Comparison of ENCODE assay signal across 8 cellular contexts in genomic region chr5:32531885-32532520, GRCh38. TPM values are rescaled to one million over a fixed set of nuclear protein-coding genes. Genes with fewer than 3 reads are reported as not detected.
A peak's percentile ranks its signal among the peaks of the same experiment; 100 is the strongest.
DNase-seq lines count a peak whose midpoint lies in the region; ATAC-seq, FAIRE-seq and TF ChIP-seq lines count a peak whose summit lies in the region.

No MANE protein-coding gene starts in this region.

- H3K9me3 ChIP-seq in A673 (ENCODE audit: low read depth, low read length, poor library complexity, severe bottlenecking) (no peaks in the 10 kb centered on the region), HepG2 (ENCODE audit: low read length) (no peaks in the 10 kb centered on the region), transverse colon (no peaks in the 10 kb centered on the region), WERI-Rb-1 (ENCODE audit: severe bottlenecking) (no peaks in the 10 kb centered on the region)

- BruUV-seq in A673 (replicated peaks; lab: Mats Ljungman, UMichigan), result TSS peak; percentile 93
- TSS peak; percentile 90 for BruUV-seq in HepG2 (replicated peaks; lab: Mats Ljungman, UMichigan)

- H3K27me3 ChIP-seq in A673 (replicated peaks; ENCODE audit: insufficient read depth, low read depth, low read length, poor library complexity) (no peaks in the 10 kb centered on the region), HepG2 (ENCODE audit: control insufficient read depth in 1 of 2, insufficient read depth in 2 of 2, low read length in 2 of 2) (no peaks in the 10 kb centered on the region), transverse colon (no peaks in the 10 kb centered on the region), WERI-Rb-1 (ENCODE audit: insufficient read depth, low read depth, severe bottlenecking) (peaks cover 77% of the 10 kb centered on the region)

- ATAC-seq in GM18508 (IDR thresholded peaks at IDR 0.05; ENCODE audit: insufficient read depth, unreplicated experiment) (peak; percentile 30), HG02981 (IDR thresholded peaks at IDR 0.05; ENCODE audit: unreplicated experiment) (peak; percentile 55), HepG2 (peak; percentile 90)

- H3K27ac Mint-ChIP-seq in activated naive CD4-positive, alpha-beta T cell treated with anti-CD3 and anti-CD28 coated beads, Interleukin-2, amount 10 ng/mL, durations not matched to agents 7 days and 5 days, result peak overlapping the region; percentile 90

- no peaks in the 10 kb centered on the region for H3K27me3 Mint-ChIP-seq in activated naive CD4-positive, alpha-beta T cell treated with anti-CD3 and anti-CD28 coated beads, Interleukin-2, amount 10 ng/mL, durations not matched to agents 7 days and 5 days

- no peaks in the 10 kb centered on the region for H3K9me3 Mint-ChIP-seq in activated naive CD4-positive, alpha-beta T cell treated with anti-CD3 and anti-CD28 coated beads, Interleukin-2, amount 10 ng/mL, durations not matched to agents 7 days and 5 days

- H3K27ac ChIP-seq in A673 (ENCODE audit: low read depth, low read length, poor library complexity, severe bottlenecking), result no peak overlapping the region
- peak overlapping the region; percentile 82 for H3K27ac ChIP-seq in HepG2 (ENCODE audit: extremely low read length, insufficient read depth, low read length)
- peak overlapping the region in 2 of 4 donors; percentile 3 to 62 for H3K27ac ChIP-seq in transverse colon
- no peak overlapping the region for H3K27ac ChIP-seq in WERI-Rb-1

- no peak; a peak in 1 of 4 replicates for TF ChIP-seq POLR2A in HepG2 (IDR thresholded peaks at IDR 0.05; ENCODE audit: insufficient read depth in 1 of 2, low read depth in 2 of 2, low read length in 2 of 2)
- TF ChIP-seq POLR2A in transverse colon (IDR thresholded peaks at IDR 0.05), result no peak

- H3K36me3 Mint-ChIP-seq in activated naive CD4-positive, alpha-beta T cell treated with anti-CD3 and anti-CD28 coated beads, Interleukin-2, amount 10 ng/mL, durations not matched to agents 7 days and 5 days, result peaks cover 6% of the 10 kb centered on the region

- TF ChIP-seq EP300 in HepG2 (IDR thresholded peaks at IDR 0.05; ENCODE audit: low read depth in 2 of 2, low read length in 2 of 2), result no peak; a peak in 1 of 4 replicates
- TF ChIP-seq EP300 in HepG2 (CRISPR knock-in tag; IDR thresholded peaks at IDR 0.05; ENCODE audit: borderline replicate concordance), result no peak
- no peak for TF ChIP-seq EP300 in transverse colon (IDR thresholded peaks at IDR 0.05; ENCODE audit: low read depth)

- 14% methylated on average over 7 of the region's 8 CpGs for WGBS in HepG2 (ENCODE audit: low lambda C conversion rate)
- WGBS in transverse colon (ENCODE audit: low coverage in 1 of 2), 2 donors, result 20 to 29% methylated on average over 1 to 8 of the region's 8 CpGs

- H3K4me2 ChIP-seq in HepG2 (ENCODE audit: low read depth, low read length), result peak overlapping the region; percentile 77

- peak overlapping the region; percentile 69 for H3K9ac ChIP-seq in HepG2 (ENCODE audit: insufficient read depth, low read depth, low read length)

- CTCF ChIA-PET in A673 (lab: Charles Lee) (no interaction called here), HepG2 (lab: Yijun Ruan, JAX; ENCODE audit: low intra/inter-chr PET ratio, low total read pairs) (no interaction called here)
- CTCF ChIA-PET in activated naive CD4-positive, alpha-beta T cell treated with anti-CD3 and anti-CD28 coated beads, Interleukin-2, amount 10 ng/mL, durations not matched to agents 7 days and 5 days (lab: Charles Lee), result interaction anchor here (0.8 to 3.2 kb wide), 4 partner anchors 36 to 58 kb away, joined by 3 to 18 read pairs (median 6); no protein-coding TSS in a partner anchor

- H3K36me3 ChIP-seq in A673 (ENCODE audit: insufficient read depth, low read length, poor library complexity, severe bottlenecking) (no peaks in the 10 kb centered on the region), HepG2 (replicated peaks in 1 of 2; ENCODE audit: control insufficient read depth in 1 of 2, insufficient read depth in 2 of 2, low read length in 2 of 2) (no peaks in the 10 kb centered on the region; a peak in 1 of 5 replicates), transverse colon (no peaks in the 10 kb centered on the region), WERI-Rb-1 (no peaks in the 10 kb centered on the region)

- no peak for TF ChIP-seq RAD21 in HepG2 (CRISPR knock-in tag; IDR thresholded peaks at IDR 0.05)

- H3K4me1 ChIP-seq in A673 (ENCODE audit: insufficient read depth, low read length, poor library complexity, severe bottlenecking) (peaks cover 13% of the 10 kb centered on the region), HepG2 (ENCODE audit: insufficient read depth, low read length) (peaks cover 83% of the 10 kb centered on the region), transverse colon (peaks cover 0 to 9% (median under 1%) of the 10 kb centered on the region in 4 donors)

- TF ChIP-seq CTCF in A673 (conservative IDR thresholded peaks at IDR 0.05; ENCODE audit: low read depth, low read length), result no peak
- TF ChIP-seq CTCF in HepG2 (CRISPR knock-in tag; IDR thresholded peaks at IDR 0.05), result no peak
- no peak for TF ChIP-seq CTCF in transverse colon (IDR thresholded peaks at IDR 0.05)
- TF ChIP-seq CTCF in WERI-Rb-1 (IDR thresholded peaks at IDR 0.05; ENCODE audit: low read depth, low read length), result no peak

- no peak overlapping the region for H3K4me3 ChIP-seq in A673 (ENCODE audit: low read depth, low read length, poor library complexity, severe bottlenecking)
- H3K4me3 ChIP-seq in HepG2 (replicated peaks in 1 of 3; ENCODE audit: insufficient read depth in 1 of 3, low read depth in 2 of 3, low read length in 3 of 3), result peak overlapping the region; percentile 31 to 58 (median 42); a peak in 5 of 6 replicates
- no peak overlapping the region for H3K4me3 ChIP-seq in transverse colon
- H3K4me3 ChIP-seq in WERI-Rb-1 (ENCODE audit: low read depth, low read length), result no peak overlapping the region

- H3K4me1 Mint-ChIP-seq in activated naive CD4-positive, alpha-beta T cell treated with anti-CD3 and anti-CD28 coated beads, Interleukin-2, amount 10 ng/mL, durations not matched to agents 7 days and 5 days, result peaks cover 54% of the 10 kb centered on the region

- POLR2A ChIA-PET in A673 (lab: Charles Lee; ENCODE audit: low non-redundant PET) (interaction anchor here (0.7 to 0.9 kb wide), 2 partner anchors 58 to 81 kb away, joined by 3 read pairs; no protein-coding TSS in a partner anchor), HepG2 (lab: Yijun Ruan, JAX) (interaction anchor here (0.6 to 2.6 kb wide), 17 partner anchors 10 to 366 kb away, joined by 3 to 42 read pairs (median 5); partner anchors contain the start of genes GOLPH3, SUB1 and ZFR)

- H4K20me1 ChIP-seq in HepG2 (ENCODE audit: insufficient read depth, low read length), result no peaks in the 10 kb centered on the region

- H3K4me3 Mint-ChIP-seq in activated naive CD4-positive, alpha-beta T cell treated with anti-CD3 and anti-CD28 coated beads, Interleukin-2, amount 10 ng/mL, durations not matched to agents 7 days and 5 days, result peak overlapping the region; percentile 72

- intact Hi-C loops in A673 (cut with micrococcal nuclease; ENCODE audit: unreplicated experiment), result loop anchor here (2.0 kb wide), 1 partner anchor 27 kb away; no protein-coding TSS in a partner anchor
- intact Hi-C loops in HepG2 (cut with micrococcal nuclease; ENCODE audit: unreplicated experiment), result loop anchor here (1.0 to 2.0 kb wide), 2 partner anchors 42 to 53 kb away; partner anchors contain the start of gene SUB1
- intact Hi-C loops in transverse colon (cut with DNase I; ENCODE audit: low total_unique reads), result no loop called here

- no peak for FAIRE-seq in HepG2 (lab: Jason Lieb, UNC)

- H2AFZ ChIP-seq in HepG2 (ENCODE audit: low read length), result no peak overlapping the region

- peak; percentile 24 for DNase-seq in A673 (ENCODE audit: low spot score)
- peak; percentile 97 for DNase-seq in NCI-H748 treated with DMSO at 0.1 percent for 48 hours (lab: John Stamatoyannopoulos, UW)
- DNase-seq in activated naive CD4-positive, alpha-beta T cell treated with anti-CD3 and anti-CD28 coated beads, Interleukin-2, amount 10 ng/mL, durations not matched to agents 7 days and 5 days, result peak; percentile 60
- peak; percentile 82 for DNase-seq in HepG2 (ENCODE audit: low spot score)
- DNase-seq in transverse colon, result peak; percentile 22
- no peak for DNase-seq in WERI-Rb-1

- H3K79me2 ChIP-seq in HepG2 (ENCODE audit: insufficient read depth, low read length), result no peaks in the 10 kb centered on the region

- in situ Hi-C loops in HepG2 (cut with HindIII; ENCODE audit: extremely low pct_ligation_motif_present, low pct_unique_long_range_greater_than_20kb), result no loop called here
- in situ Hi-C loops in transverse colon (cut with MboI; ENCODE audit: low pct_ligation_motif_present in 1 of 4, low pct_unique_long_range_greater_than_20kb in 1 of 4, low sequenced_read_pairs in 3 of 4), result no loop called here

TF ChIP-seq in HepG2, 621 proteins besides CTCF, POLR2A, EP300 and RAD21 (continues in another document):
- TF ChIP-seq TOE1 (CRISPR knock-in tag; IDR thresholded peaks at IDR 0.05) (0 out of 2 replicates have a peak, but pooled peaks have one; percentile 10), ZBTB42 (CRISPR knock-in tag; IDR thresholded peaks at IDR 0.05) (no peak), GATAD1 (CRISPR knock-in tag; IDR thresholded peaks at IDR 0.05) (peak; percentile 20; the same call in 1 of the 2 replicates)

RNA-seq across cellular contexts. Expression of gene SUB1, which starts 53.4 kb away (rescaled TPM):
- total RNA-seq in A673 (2021) (324 and 331 TPM in 2 replicates), HepG2 (2016; rRNA removed; fragmentation: Illumina TruSeq; extraction: Trizol) (693 and 1,107 TPM in 2 replicates), transverse colon (100 to 1,000 TPM in 1 of 4 donors, 10 to 100 TPM in 3; 30.3 to 126 (median 78.8) TPM)
- total RNA-seq in HepG2 (2016; cell fraction: cytosol; rRNA removed; fragmentation: Illumina TruSeq; extraction: Trizol; ENCODE audit: low read depth), result 104 and 117 TPM in 2 replicates
- 685 and 1,185 TPM in 2 replicates for total RNA-seq in HepG2 (2016; cell fraction: insoluble cytoplasmic fraction; rRNA removed; fragmentation: Illumina TruSeq; extraction: Trizol)
- total RNA-seq in HepG2 (2016; cell fraction: membrane; rRNA removed; fragmentation: Illumina TruSeq; extraction: Trizol), result 142 and 153 TPM in 2 replicates
- total RNA-seq in HepG2 (2016; cell fraction: nucleus; rRNA removed; fragmentation: Illumina TruSeq; extraction: Trizol), result 256 and 257 TPM in 2 replicates
- polyA plus RNA-seq in HepG2 (2011; rRNA removed), result 113 and 182 TPM in 2 replicates
- polyA plus RNA-seq in HepG2 (2011; cell fraction: cytosol; rRNA removed), result 33.5 and 65.0 TPM in 2 replicates
- 30.4 and 38.9 TPM in 2 replicates for polyA plus RNA-seq in HepG2 (2011; cell fraction: nucleus; rRNA removed)
- polyA plus RNA-seq in HepG2 (2012), result 190 and 260 TPM in 2 replicates
- polyA plus RNA-seq in HepG2 (2016; cell fraction: cytosol; fragmentation: Illumina TruSeq; extraction: Trizol; ENCODE audit: low read depth), result 120 and 131 TPM in 2 replicates
- polyA plus RNA-seq in HepG2 (2016; cell fraction: insoluble cytoplasmic fraction; fragmentation: Illumina TruSeq; extraction: Trizol; ENCODE audit: low read depth), result 1,199 and 1,366 TPM in 2 replicates
- 144 and 151 TPM in 2 replicates for polyA plus RNA-seq in HepG2 (2016; cell fraction: membrane; fragmentation: Illumina TruSeq; extraction: Trizol; ENCODE audit: low read depth)
- polyA plus RNA-seq in HepG2 (2016; cell fraction: nucleus; fragmentation: Illumina TruSeq; extraction: Trizol; ENCODE audit: insufficient read depth, low read depth), result 446 and 467 TPM in 2 replicates
- 24.7 and 28.7 TPM in 2 replicates for polyA minus RNA-seq in HepG2 (2011; rRNA and poly(A)+ RNA removed; ENCODE audit: low replicate concordance)
- 45.4 and 50.6 TPM in 2 replicates for polyA minus RNA-seq in HepG2 (2011; cell fraction: cytosol; rRNA and poly(A)+ RNA removed)
- 145 and 207 TPM in 2 replicates for polyA minus RNA-seq in HepG2 (2011; cell fraction: nucleus; rRNA and poly(A)+ RNA removed)

Comparison
In these comparisons a context has a peak if more than half of its experiments do, and no peak if none do; other contexts are left out.
1. H3K4me3 ChIP-seq: peak in HepG2 (3 of 3); none in A673 (single experiment), transverse colon (0 of 4) and WERI-Rb-1 (single experiment).
2. ATAC-seq: peak in every context shown above with its lines; median percentile 90 in HepG2; 55 in HG02981; 30 in GM18508.